Comparison of ENCODE assay signal across 2 cellular contexts in the genomic region with DNA sequence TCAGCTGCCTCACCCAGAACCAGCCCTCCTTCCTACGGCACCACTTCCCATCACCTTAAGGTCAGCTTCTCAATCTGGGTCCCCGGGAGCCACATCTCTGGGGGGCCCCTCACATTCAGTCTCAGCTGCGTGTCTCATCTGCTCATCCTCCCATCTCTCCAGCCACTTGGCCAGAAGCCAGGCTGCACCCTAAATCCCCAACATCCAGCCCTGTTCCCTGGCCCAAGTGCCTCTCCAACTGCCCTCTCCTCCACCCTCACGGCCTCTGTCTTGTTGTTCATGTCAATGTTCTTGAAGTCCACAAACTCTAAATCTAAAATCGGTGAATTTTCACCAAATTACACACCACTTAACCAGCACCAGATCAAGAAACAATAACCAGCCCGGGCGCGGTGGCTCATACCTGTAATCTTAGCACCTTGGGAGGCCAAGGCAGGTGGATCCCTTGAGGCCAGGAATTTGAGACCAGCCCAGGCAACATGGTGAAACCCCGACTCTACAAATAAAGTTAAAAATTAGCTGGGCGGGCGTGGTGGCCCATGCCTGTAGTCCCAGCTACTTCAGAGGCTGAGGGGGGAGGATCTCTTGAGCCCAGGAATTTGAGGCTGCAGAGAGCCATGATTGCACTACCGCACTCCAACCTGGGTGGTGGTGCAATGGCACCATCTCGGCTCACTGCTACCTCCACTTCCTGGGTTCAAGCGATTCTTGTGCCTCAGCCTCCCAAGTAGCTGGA.
TF ChIP-seq lines count a peak whose summit lies in the region.

No MANE protein-coding gene starts in this region.

TF ChIP-seq in H1, 55 proteins besides CTCF, POLR2A, EP300 and RAD21:
- TF ChIP-seq CHD7 (IDR thresholded peaks at IDR 0.05; ENCODE audit: insufficient replicate concordance, low read length) = no peak
- TF ChIP-seq ATF3 (IDR thresholded peaks at IDR 0.05; ENCODE audit: insufficient read depth, low read depth, low read length) = no peak
- no peak for TF ChIP-seq NANOG (IDR thresholded peaks at IDR 0.05; ENCODE audit: insufficient read depth, low read depth, low read length, poor library complexity, severe bottlenecking)
- no peak for TF ChIP-seq CHD2 (IDR thresholded peaks at IDR 0.05; ENCODE audit: low read length)
- no peak for TF ChIP-seq KDM4A (IDR thresholded peaks at IDR 0.05; ENCODE audit: low read depth, low read length, severe bottlenecking)
- TF ChIP-seq SP4 (IDR thresholded peaks at IDR 0.05; ENCODE audit: low read length) = no peak
- no peak for TF ChIP-seq RFX5 (IDR thresholded peaks at IDR 0.05; ENCODE audit: borderline replicate concordance, low read depth, low read length)
- no peak for TF ChIP-seq CBX8 (IDR thresholded peaks at IDR 0.05; ENCODE audit: borderline replicate concordance, low read depth, low read length)
- no peak for TF ChIP-seq EZH2 (IDR thresholded peaks at IDR 0.05; ENCODE audit: low read depth, low read length, severe bottlenecking)
- TF ChIP-seq, protein P1, sequence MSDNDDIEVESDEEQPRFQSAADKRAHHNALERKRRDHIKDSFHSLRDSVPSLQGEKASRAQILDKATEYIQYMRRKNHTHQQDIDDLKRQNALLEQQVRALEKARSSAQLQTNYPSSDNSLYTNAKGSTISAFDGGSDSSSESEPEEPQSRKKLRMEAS (IDR thresholded peaks at IDR 0.05) = no peak
- TF ChIP-seq CBX5 (IDR thresholded peaks at IDR 0.05; ENCODE audit: low read depth, low read length) = no peak

TF ChIP-seq in GM12891, 5 proteins besides CTCF, POLR2A, EP300 and RAD21:
- no peak for TF ChIP-seq SPI1 (IDR thresholded peaks at IDR 0.05; ENCODE audit: low read depth, low read length)
- no peak for TF ChIP-seq POLR2AphosphoS5 (IDR thresholded peaks at IDR 0.05; ENCODE audit: low read depth, low read length)
- TF ChIP-seq TAF1 (IDR thresholded peaks at IDR 0.05; ENCODE audit: low read depth, low read length) = no peak
- TF ChIP-seq PAX5 (IDR thresholded peaks at IDR 0.05; ENCODE audit: insufficient read depth, low read length, severe bottlenecking) = no peak
- no peak for TF ChIP-seq POU2F2 (IDR thresholded peaks at IDR 0.05; ENCODE audit: low read depth, low read length)
